22 cellular contexts compared by ENCODE assay signal in the genomic region with DNA sequence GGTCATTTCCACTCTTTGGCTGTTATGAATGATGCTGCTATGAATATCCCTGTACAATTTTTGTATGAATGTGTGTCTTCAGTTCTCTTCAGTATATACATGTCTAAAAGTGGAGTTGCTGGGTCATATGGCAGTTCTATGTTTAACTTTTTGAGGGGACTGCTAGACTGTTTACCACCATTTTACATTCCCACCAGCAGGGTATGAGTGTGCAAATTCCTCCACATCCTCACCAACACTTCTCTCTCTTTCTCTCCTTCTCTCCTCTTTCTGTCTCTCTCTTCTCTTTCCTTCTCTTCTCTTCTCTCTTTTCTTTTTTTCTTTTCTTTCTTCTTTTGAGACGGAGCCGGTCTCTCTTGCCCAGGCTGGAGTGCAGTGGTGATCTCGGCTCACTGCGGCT. TPM values are rescaled to one million over a fixed set of nuclear protein-coding genes. Genes with fewer than 3 reads are reported as not detected.
DNase-seq lines count a peak whose midpoint lies in the region; ATAC-seq and TF ChIP-seq lines count a peak whose summit lies in the region.
"Had no signal": no experiment of that assay in that cellular context is flagged by ENCODE, and none has a peak within 500 bp of the region (broad histone marks: within the 10 kb centered on the region; RNA-seq: fewer than 3 reads in every experiment).

No MANE protein-coding gene starts in this region.

- H3K79me2 ChIP-seq in PC-3 (ENCODE audit: low read length) = peaks cover 97% of the 10 kb centered on the region

- POLR2A ChIA-PET in WTC11 (lab: Charles Lee) (interaction anchor here (0.6 kb wide), 1 partner anchor 42 kb away, joined by 7 read pairs; no protein-coding TSS in a partner anchor), PC-3 (lab: Charles Lee; ENCODE audit: unreplicated experiment) (no interaction called here)

- BruUV-seq in PC-3 (replicated peaks; lab: Mats Ljungman, UMichigan) = no TSS peak

- CTCF ChIA-PET in WTC11 (lab: Charles Lee) (interaction anchor here (1.0 kb wide), 1 partner anchor 150 kb away, joined by 3 read pairs; no protein-coding TSS in a partner anchor), PC-3 (lab: Charles Lee) (no interaction called here)

- H3K27ac ChIP-seq in foreskin keratinocyte = no peak overlapping the region
- no peak overlapping the region for H3K27ac ChIP-seq in PC-3 (ENCODE audit: low read length)
- H3K27ac ChIP-seq: BLaER1, esophagus squamous epithelium, psoas muscle, SJSA1, upper lobe of left lung had no signal

- intact Hi-C loops in PC-3 (cut with micrococcal nuclease) = no loop called here

- DNase-seq in H4 (ENCODE audit: low spot score) (peak; percentile 23), WTC11 (ENCODE audit: low spot score) (no peak), foreskin keratinocyte (no peak), type B pancreatic cell (ENCODE audit: extremely low spot score, unreplicated experiment) (no peak), NCI-H1105 (lab: John Stamatoyannopoulos, UW) (no peak), PC-3 (no peak)
- DNase-seq: activated CD4-positive, alpha-beta memory T cell treated with anti-CD3 and anti-CD28 coated beads for 36 hours; activated naive CD4-positive, alpha-beta T cell treated with Interleukin-2 at 50 U/mL for 16 hours; amniotic stem cell; Calu3; effector CD4-positive, alpha-beta T cell; esophagus squamous epithelium; KG1; left ventricle myocardium superior; NCI-H2029; psoas muscle; stimulated activated CD4-positive, alpha-beta T cell treated with anti-CD3 and anti-CD28 coated beads, Interleukin-4, amount 100 ng/mL, for 1 hour; upper lobe of left lung had no signal

- H3K27ac Mint-ChIP-seq in WTC11 (peak overlapping the region; percentile 89), type B pancreatic cell (no peak overlapping the region)
- H3K27ac Mint-ChIP-seq: activated CD4-positive, alpha-beta memory T cell treated with anti-CD3 and anti-CD28 coated beads for 36 hours; stimulated activated naive CD8-positive, alpha-beta T cell treated with anti-CD3 and anti-CD28 coated beads, Interleukin-15, Interleukin-2, amounts not matched to agents 100 ng/mL and 50 ng/mL, for 24 hours had no signal

- no peaks in the 10 kb centered on the region for H3K9me2 ChIP-seq in PC-3 (replicated peaks; ENCODE audit: low read length)

- H3K4me1 ChIP-seq in foreskin keratinocyte (peaks cover 24% of the 10 kb centered on the region), PC-3 (ENCODE audit: insufficient read depth, low read length) (peaks cover 24% of the 10 kb centered on the region)
- H3K4me1 ChIP-seq: BLaER1 had no signal

- no peak overlapping the region for H3K9ac ChIP-seq in PC-3 (ENCODE audit: low read length)
- H3K9ac ChIP-seq: BLaER1 had no signal

- H3K4me1 Mint-ChIP-seq in WTC11 = peaks cover 74% of the 10 kb centered on the region
- H3K4me1 Mint-ChIP-seq in type B pancreatic cell (ENCODE audit: unreplicated experiment) = peaks cover 7% of the 10 kb centered on the region

- no peak overlapping the region for H2AFZ ChIP-seq in PC-3 (ENCODE audit: low read length)

- H3K4me3 ChIP-seq in PC-3 (ENCODE audit: low read length) = no peak overlapping the region
- H3K4me3 ChIP-seq: BLaER1, esophagus squamous epithelium, psoas muscle, SJSA1, upper lobe of left lung had no signal

- 0 out of 2 replicates have a peak, but pooled peaks cover 3% of the 10 kb centered on the region for H4K20me1 ChIP-seq in PC-3 (ENCODE audit: low read length)

- TF ChIP-seq CTCF in WTC11 (IDR thresholded peaks at IDR 0.05) = no peak
- peak; percentile 23 for TF ChIP-seq CTCF in foreskin keratinocyte (conservative IDR thresholded peaks at IDR 0.05)
- TF ChIP-seq CTCF in type B pancreatic cell (conservative IDR thresholded peaks at IDR 0.05) = peak; percentile 49
- TF ChIP-seq CTCF in PC-3 (conservative IDR thresholded peaks at IDR 0.05; ENCODE audit: low read depth, low read length) = no peak

- H3K9me3 Mint-ChIP-seq in WTC11 (no peaks in the 10 kb centered on the region), type B pancreatic cell (no peaks in the 10 kb centered on the region)
- H3K9me3 Mint-ChIP-seq: activated CD4-positive, alpha-beta memory T cell treated with anti-CD3 and anti-CD28 coated beads for 36 hours; stimulated activated naive CD8-positive, alpha-beta T cell treated with anti-CD3 and anti-CD28 coated beads, Interleukin-15, Interleukin-2, amounts not matched to agents 100 ng/mL and 50 ng/mL, for 24 hours had no signal

- no peak overlapping the region for H3K4me2 ChIP-seq in PC-3 (ENCODE audit: low read length)
- H3K4me2 ChIP-seq: BLaER1 had no signal

- H3K9me3 ChIP-seq in PC-3 (ENCODE audit: low read length) = no peaks in the 10 kb centered on the region
- H3K9me3 ChIP-seq: BLaER1, esophagus squamous epithelium, psoas muscle, SJSA1, upper lobe of left lung had no signal

- no peaks in the 10 kb centered on the region for H3F3A ChIP-seq in PC-3 (ENCODE audit: low read length, unreplicated experiment)

- no peaks in the 10 kb centered on the region for H3K36me3 ChIP-seq in PC-3 (ENCODE audit: low read depth, low read length)
- H3K36me3 ChIP-seq: BLaER1, esophagus squamous epithelium, upper lobe of left lung had no signal

- H3K27me3 Mint-ChIP-seq in WTC11 (ENCODE audit: low read depth) = no peaks in the 10 kb centered on the region
- no peaks in the 10 kb centered on the region for H3K27me3 Mint-ChIP-seq in type B pancreatic cell
- H3K27me3 Mint-ChIP-seq: activated CD4-positive, alpha-beta memory T cell treated with anti-CD3 and anti-CD28 coated beads for 36 hours had no signal

- H3K27me3 ChIP-seq in foreskin keratinocyte (no peaks in the 10 kb centered on the region), PC-3 (ENCODE audit: low read length) (no peaks in the 10 kb centered on the region)
- H3K27me3 ChIP-seq: BLaER1, esophagus squamous epithelium, SJSA1, upper lobe of left lung had no signal

- H3K36me3 Mint-ChIP-seq in WTC11 = no peaks in the 10 kb centered on the region
- H3K36me3 Mint-ChIP-seq in type B pancreatic cell = no peaks in the 10 kb centered on the region
- H3K36me3 Mint-ChIP-seq: activated CD4-positive, alpha-beta memory T cell treated with anti-CD3 and anti-CD28 coated beads for 36 hours had no signal

- peak overlapping the region; percentile 10; the same call in 1 of the 2 replicates for H3K4me3 Mint-ChIP-seq in WTC11
- no peak overlapping the region for H3K4me3 Mint-ChIP-seq in type B pancreatic cell
- H3K4me3 Mint-ChIP-seq: activated CD4-positive, alpha-beta memory T cell treated with anti-CD3 and anti-CD28 coated beads for 36 hours; stimulated activated naive CD8-positive, alpha-beta T cell treated with anti-CD3 and anti-CD28 coated beads, Interleukin-15, Interleukin-2, amounts not matched to agents 100 ng/mL and 50 ng/mL, for 24 hours had no signal

- no peak for ATAC-seq in WTC11
- ATAC-seq in foreskin keratinocyte = no peak
- ATAC-seq in GM21360 (IDR thresholded peaks at IDR 0.05; ENCODE audit: unreplicated experiment) = no peak
- no peak for ATAC-seq in PC-3
- ATAC-seq: left ventricle myocardium superior, psoas muscle had no signal

TF ChIP-seq in WTC11, 78 proteins besides CTCF, POLR2A, EP300 and RAD21:
- TF ChIP-seq ZNF416 (CRISPR knock-in tag; IDR thresholded peaks at IDR 0.05) = no peak
- TF ChIP-seq, protein P1, sequence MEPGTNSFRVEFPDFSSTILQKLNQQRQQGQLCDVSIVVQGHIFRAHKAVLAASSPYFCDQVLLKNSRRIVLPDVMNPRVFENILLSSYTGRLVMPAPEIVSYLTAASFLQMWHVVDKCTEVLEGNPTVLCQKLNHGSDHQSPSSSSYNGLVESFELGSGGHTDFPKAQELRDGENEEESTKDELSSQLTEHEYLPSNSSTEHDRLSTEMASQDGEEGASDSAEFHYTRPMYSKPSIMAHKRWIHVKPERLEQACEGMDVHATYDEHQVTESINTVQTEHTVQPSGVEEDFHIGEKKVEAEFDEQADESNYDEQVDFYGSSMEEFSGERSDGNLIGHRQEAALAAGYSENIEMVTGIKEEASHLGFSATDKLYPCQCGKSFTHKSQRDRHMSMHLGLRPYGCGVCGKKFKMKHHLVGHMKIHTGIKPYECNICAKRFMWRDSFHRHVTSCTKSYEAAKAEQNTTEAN (CRISPR knock-in tag; IDR thresholded peaks at IDR 0.05) = 0 out of 2 replicates have a peak, but pooled peaks have one; percentile 25

RNA-seq across cellular contexts. Expression of gene WWC2, which starts 7.8 kb away (rescaled TPM):
- 8.5 and 10.9 TPM in 2 replicates for total RNA-seq in H4 (2014; rRNA removed; shearing (Covaris generic))
- 126 to 133 TPM (median 133 TPM) in 3 replicates for total RNA-seq in WTC11 (2021)
- 23.2 and 24.7 TPM in 2 replicates for total RNA-seq in foreskin keratinocyte
- 2.9 and 3.7 TPM in 2 replicates for polyA plus RNA-seq in foreskin keratinocyte
- 23.9 and 24.6 TPM in 2 replicates for total RNA-seq in type B pancreatic cell (ENCODE audit: low replicate concordance)
- total RNA-seq in PC-3 (2014; rRNA removed) = 15.8 and 40.2 TPM in 2 replicates

Comparison
In these comparisons a context has a peak if more than half of its experiments do, and no peak if none do; other contexts are left out.
1. CTCF ChIP-seq: peak in foreskin keratinocyte (single experiment) and type B pancreatic cell (single experiment); none in WTC11 (single experiment) and PC-3 (single experiment).